8 cellular contexts compared by ENCODE assay signal in genomic region chr2:8574196-8575010, GRCh38.
A peak's percentile ranks its signal among the peaks of the same experiment; 100 is the strongest.
DNase-seq lines count a peak whose midpoint lies in the region; ATAC-seq and TF ChIP-seq lines count a peak whose summit lies in the region.

No MANE protein-coding gene starts in this region.

- no peak for ATAC-seq in CD4-positive, alpha-beta T cell (ENCODE audit: poor library complexity)
- ATAC-seq in GM19452 (IDR thresholded peaks at IDR 0.05; ENCODE audit: unreplicated experiment) (peak; percentile 40), HG03571 (IDR thresholded peaks at IDR 0.05; ENCODE audit: unreplicated experiment) (peak; percentile 62)

- H3K27ac Mint-ChIP-seq in CD4-positive, alpha-beta T cell = no peak overlapping the region

- no peak overlapping the region for H3K4me2 ChIP-seq in PC-9

- no peaks in the 10 kb centered on the region for H3K27me3 ChIP-seq in CD4-positive, alpha-beta T cell (ENCODE audit: control insufficient read depth, insufficient read depth, low read length)
- H3K27me3 ChIP-seq in colonic mucosa = no peaks in the 10 kb centered on the region
- peaks cover 99% of the 10 kb centered on the region for H3K27me3 ChIP-seq in PC-9 (ENCODE audit: insufficient read depth, low read depth)

- peak overlapping the region; percentile 65 for H3K4me3 Mint-ChIP-seq in CD4-positive, alpha-beta T cell

- H3K4me1 Mint-ChIP-seq in CD4-positive, alpha-beta T cell (ENCODE audit: low read depth) = peaks cover 34% of the 10 kb centered on the region

- DNase-seq in CD4-positive, alpha-beta T cell = peak in 1 of 10 experiments; percentile 32
- DNase-seq in colonic mucosa = peak; percentile 68
- DNase-seq in NOMO-1 treated with dmso at 0.1 percent for 144 hours (lab: John Stamatoyannopoulos, UW; ENCODE audit: unreplicated experiment) = no peak
- no peak for DNase-seq in PC-9
- no peak for DNase-seq in NCI-H2107 treated with DMSO at 0.1 percent for 48 hours (lab: John Stamatoyannopoulos, UW; ENCODE audit: unreplicated experiment)
- DNase-seq in NCI-H2196 (lab: John Stamatoyannopoulos, UW; ENCODE audit: unreplicated experiment) = no peak

- H3K9ac ChIP-seq in colonic mucosa (ENCODE audit: low read depth in 2 of 2, low read length in 2 of 2) = peak overlapping the region in 1 of 2 donors; percentile 59

- intact Hi-C loops in CD4-positive, alpha-beta T cell (cut with DNase I, micrococcal nuclease) = no loop called here
- intact Hi-C loops in colonic mucosa (cut with DNase I) (no loop called here), PC-9 (cut with micrococcal nuclease; ENCODE audit: unreplicated experiment) (no loop called here)

- no peaks in the 10 kb centered on the region for H3K9me2 ChIP-seq in PC-9 (ENCODE audit: insufficient read depth)

- H3K4me3 ChIP-seq in colonic mucosa (no peak overlapping the region), PC-9 (no peak overlapping the region)

- H3K27ac ChIP-seq in CD4-positive, alpha-beta T cell (ENCODE audit: low read depth, low read length) = no peak overlapping the region
- H3K27ac ChIP-seq in colonic mucosa = peak overlapping the region; percentile 58
- H3K27ac ChIP-seq in PC-9 = no peak overlapping the region

- no TSS peak for BruUV-seq in PC-9 (replicated peaks; lab: Mats Ljungman, UMichigan)

- no peaks in the 10 kb centered on the region for H4K20me1 ChIP-seq in PC-9 (ENCODE audit: insufficient read depth)

- H3K4me1 ChIP-seq in colonic mucosa (peaks cover 19% of the 10 kb centered on the region), PC-9 (replicated peaks; ENCODE audit: insufficient read depth) (no peaks in the 10 kb centered on the region)

- TF ChIP-seq CTCF in CD4-positive, alpha-beta T cell (IDR thresholded peaks at IDR 0.05) = no peak
- TF ChIP-seq CTCF in colonic mucosa (IDR thresholded peaks at IDR 0.05) = no peak
- TF ChIP-seq CTCF in PC-9 (conservative IDR thresholded peaks at IDR 0.05) = no peak

- H2AFZ ChIP-seq in PC-9 = no peak overlapping the region

- CTCF ChIA-PET in CD4-positive, alpha-beta T cell (lab: Charles Lee) = no interaction called here
- CTCF ChIA-PET in PC-9 (lab: Charles Lee) = no interaction called here

- POLR2A ChIA-PET in CD4-positive, alpha-beta T cell (lab: Charles Lee) = interaction anchor here (0.7 to 1.8 kb wide), 2 partner anchors 31 to 107 kb away, joined by 3 to 6 read pairs; partner anchors contain the start of gene ID2
- POLR2A ChIA-PET in PC-9 (lab: Charles Lee; ENCODE audit: unreplicated experiment) = no interaction called here

- H3K9me3 Mint-ChIP-seq in CD4-positive, alpha-beta T cell = no peaks in the 10 kb centered on the region

- H3K36me3 ChIP-seq in colonic mucosa = no peaks in the 10 kb centered on the region
- H3K36me3 ChIP-seq in PC-9 (ENCODE audit: low read depth) = no peaks in the 10 kb centered on the region

- H3K79me2 ChIP-seq in PC-9 (ENCODE audit: low read depth) = no peaks in the 10 kb centered on the region

- peaks cover 3% of the 10 kb centered on the region for H3K27me3 Mint-ChIP-seq in CD4-positive, alpha-beta T cell

- H3F3A ChIP-seq in PC-9 (ENCODE audit: insufficient read depth, low read depth) = no peaks in the 10 kb centered on the region

- H3K9me3 ChIP-seq in CD4-positive, alpha-beta T cell (ENCODE audit: control insufficient read depth, low read length) = no peaks in the 10 kb centered on the region
- H3K9me3 ChIP-seq in colonic mucosa (no peaks in the 10 kb centered on the region), PC-9 (ENCODE audit: insufficient read depth, low read depth) (no peaks in the 10 kb centered on the region)

- no peaks in the 10 kb centered on the region for H3K36me3 Mint-ChIP-seq in CD4-positive, alpha-beta T cell (ENCODE audit: low read depth)
